In the genomic region with DNA sequence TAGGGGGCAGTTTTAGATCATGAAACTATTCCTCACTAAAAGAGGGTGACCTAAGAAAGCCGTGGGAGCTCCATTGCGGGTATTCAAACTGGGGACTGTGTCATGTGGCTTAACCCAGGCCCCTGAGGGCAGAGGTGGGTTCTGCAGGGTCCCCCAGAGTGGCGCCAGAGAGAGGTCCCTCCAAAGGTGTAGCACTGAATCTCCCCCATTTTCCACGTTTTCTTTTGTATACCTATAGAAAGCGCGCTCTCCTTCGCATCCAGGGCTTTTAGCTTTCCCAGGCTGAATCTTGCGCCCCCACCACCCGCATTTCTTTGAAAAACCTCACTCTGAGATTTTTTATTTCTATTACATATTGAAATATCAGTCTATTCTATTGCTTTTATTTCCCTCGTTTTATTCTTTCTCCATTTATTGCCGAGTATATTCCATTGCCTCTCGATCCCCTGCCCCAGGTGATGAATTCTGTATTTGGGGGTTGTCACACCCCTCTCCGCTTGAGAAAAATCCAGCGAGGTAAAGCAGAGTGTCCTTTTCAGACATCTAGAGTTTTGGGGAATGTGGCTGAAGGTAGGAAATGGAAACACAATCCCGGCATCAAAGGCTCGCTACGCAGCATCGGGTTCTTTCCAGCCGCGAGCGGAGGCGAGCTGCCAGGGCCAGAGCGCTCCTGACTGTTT, we compare ENCODE assay signal across 2 cellular contexts.
A peak's percentile ranks its signal among the peaks of the same experiment; 100 is the strongest.
TF ChIP-seq lines count a peak whose summit lies in the region.

No MANE protein-coding gene starts in this region.

TF ChIP-seq in K562, 482 proteins besides CTCF, POLR2A, EP300 and RAD21:
- TF ChIP-seq, protein P1, sequence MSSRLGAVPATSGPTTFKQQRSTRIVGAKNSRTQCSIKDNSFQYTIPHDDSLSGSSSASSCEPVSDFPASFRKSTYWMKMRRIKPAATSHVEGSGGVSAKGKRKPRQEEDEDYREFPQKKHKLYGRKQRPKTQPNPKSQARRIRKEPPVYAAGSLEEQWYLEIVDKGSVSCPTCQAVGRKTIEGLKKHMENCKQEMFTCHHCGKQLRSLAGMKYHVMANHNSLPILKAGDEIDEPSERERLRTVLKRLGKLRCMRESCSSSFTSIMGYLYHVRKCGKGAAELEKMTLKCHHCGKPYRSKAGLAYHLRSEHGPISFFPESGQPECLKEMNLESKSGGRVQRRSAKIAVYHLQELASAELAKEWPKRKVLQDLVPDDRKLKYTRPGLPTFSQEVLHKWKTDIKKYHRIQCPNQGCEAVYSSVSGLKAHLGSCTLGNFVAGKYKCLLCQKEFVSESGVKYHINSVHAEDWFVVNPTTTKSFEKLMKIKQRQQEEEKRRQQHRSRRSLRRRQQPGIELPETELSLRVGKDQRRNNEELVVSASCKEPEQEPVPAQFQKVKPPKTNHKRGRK (tag; IDR thresholded peaks at IDR 0.05) = peak; percentile 34; the same call in 1 of the 2 replicates
- no peak for TF ChIP-seq CBFA2T2 (conservative IDR thresholded peaks at IDR 0.05)

TF ChIP-seq in neural cell, 6 proteins besides CTCF, POLR2A, EP300 and RAD21:
- TF ChIP-seq MXI1 (conservative IDR thresholded peaks at IDR 0.05; ENCODE audit: poor library complexity, severe bottlenecking) (no peak), EZH2 (IDR thresholded peaks at IDR 0.05; ENCODE audit: borderline replicate concordance, insufficient read depth, low read length, poor library complexity, severe bottlenecking) (no peak), POLR2AphosphoS5 (IDR thresholded peaks at IDR 0.05) (no peak), SMC3 (conservative IDR thresholded peaks at IDR 0.05; ENCODE audit: poor library complexity) (no peak)
